25 cellular contexts compared by ENCODE assay signal in the genomic region with DNA sequence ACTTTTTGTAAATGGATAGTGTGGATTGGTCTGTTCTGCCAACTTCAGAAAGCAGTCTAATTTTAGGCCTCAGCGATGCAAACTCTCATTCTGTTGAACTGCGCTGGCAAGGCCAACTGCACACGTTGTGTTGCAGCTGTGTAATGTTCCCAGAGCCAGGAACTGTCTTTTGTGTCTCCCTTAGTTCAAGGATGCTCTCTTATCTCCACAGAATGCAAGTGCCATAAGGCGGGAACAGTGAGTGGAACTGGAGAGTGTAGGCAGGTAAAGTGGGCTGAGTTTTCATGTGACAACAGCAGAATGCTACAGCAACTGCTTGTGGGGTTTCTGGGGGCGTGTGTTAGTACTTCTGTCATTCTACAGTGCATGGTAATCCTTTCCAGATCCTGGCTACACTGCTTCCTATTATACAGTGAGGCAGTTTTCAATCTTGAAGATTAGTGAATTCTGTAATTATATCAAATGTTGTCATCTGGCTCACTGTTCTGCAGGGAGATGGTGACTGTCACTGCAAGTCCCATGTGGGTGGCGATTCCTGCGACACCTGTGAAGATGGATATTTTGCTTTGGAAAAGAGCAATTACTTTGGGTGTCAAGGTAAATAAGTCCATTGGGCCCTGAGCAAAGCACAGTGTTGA.
DNase-seq lines count a peak whose midpoint lies in the region; ATAC-seq and TF ChIP-seq lines count a peak whose summit lies in the region.
"Had no signal": no experiment of that assay in that cellular context is flagged by ENCODE, and none has a peak within 500 bp of the region (broad histone marks: within the 10 kb centered on the region; RNA-seq: fewer than 3 reads in every experiment).

No MANE protein-coding gene starts in this region.

- TF ChIP-seq POLR2A in heart left ventricle (IDR thresholded peaks at IDR 0.05), result no peak

- TF ChIP-seq CTCF in heart left ventricle (IDR thresholded peaks at IDR 0.05), result no peak

- no peaks in the 10 kb centered on the region for H3K27me3 ChIP-seq in heart left ventricle
- H3K27me3 ChIP-seq in aorta (ENCODE audit: control insufficient read depth in 1 of 2, insufficient read depth in 2 of 2, low read length in 1 of 2), result no peaks in the 10 kb centered on the region
- H3K27me3 ChIP-seq: sigmoid colon had no signal

- 62 to 68% (median 66%) methylated on average over 7 of the region's 7 CpGs for WGBS in heart left ventricle, 4 donors
- WGBS in aorta, 2 donors, result 55 to 56% methylated on average over 7 of the region's 7 CpGs

- H3K27ac ChIP-seq in heart left ventricle (peak overlapping the region in 7 of 12 donors; percentile 21 to 74 (median 44)), aorta (ENCODE audit: low read depth in 1 of 2, low read length in 2 of 2) (peak overlapping the region in 1 of 2 donors; percentile 52)
- H3K27ac ChIP-seq: C4-2B, parathyroid adenoma, sigmoid colon had no signal

- ATAC-seq in heart left ventricle (peak; percentile 93 to 96 (median 94)), aorta (ENCODE audit: low FRiP score) (peak; percentile 6)
- ATAC-seq: activated T-cell treated with anti-CD3 and anti-CD28 coated beads, Interleukin-2, amount 50 U/mL, for 4 hours; esophagus mucosa had no signal

- intact Hi-C loops in heart left ventricle (cut with DNase I) (loop anchor here in 8 of 10 donors (5.0 to 10.0 kb wide), 11 partner anchors 52 to 302 kb away; no protein-coding TSS in a partner anchor), aorta (cut with DNase I) (loop anchor here (5.0 to 10.0 kb wide), 5 partner anchors 100 to 300 kb away; no protein-coding TSS in a partner anchor)

- H3K36me3 ChIP-seq in heart left ventricle (peaks cover 0 to 4% (median 0%) of the 10 kb centered on the region in 9 donors), aorta (ENCODE audit: control insufficient read depth in 1 of 2, insufficient read depth in 2 of 2, low read length in 1 of 2) (no peaks in the 10 kb centered on the region)
- H3K36me3 ChIP-seq: sigmoid colon had no signal

- DNase-seq in NCI-H82 (lab: John Stamatoyannopoulos, UW), result peak; percentile 11
- no peak for DNase-seq in NCI-H82 treated with DMSO at 0.1 percent for 48 hours (lab: John Stamatoyannopoulos, UW; ENCODE audit: unreplicated experiment)
- peak in 4 of 5 donors; percentile 31 to 65 (median 52) for DNase-seq in heart left ventricle
- peak; percentile 67 for DNase-seq in occipital lobe (lab: John Stamatoyannopoulos, UW)
- no peak for DNase-seq in aorta
- DNase-seq in retina, result no peak
- DNase-seq in cerebellum (ENCODE audit: low spot score), result no peak
- no peak for DNase-seq in DMS53 (lab: John Stamatoyannopoulos, UW)
- DNase-seq: 8988T; activated B cell treated with CpG ODN at 0.5 μM for 24 hours; activated gamma-delta T cell treated with Interleukin-2 at 50 U/mL for 16 hours; activated naive CD8-positive, alpha-beta T cell treated with anti-CD3 and anti-CD28 coated beads, Interleukin-2, amount 10 ng/mL, durations not matched to agents 7 days and 5 days; activated T-cell treated with anti-CD3 and anti-CD28 coated beads, Interleukin-2, amount 50 U/mL, for 4 hours; DMS79 treated with DMSO at 0.1 percent for 48 hours; foreskin fibroblast; GDM1; mammary epithelial cell; NCI-H1048; NCI-H1694; NCI-H2171; sigmoid colon; stimulated activated CD4-positive, alpha-beta T cell treated with anti-CD3 and anti-CD28 coated beads, Interleukin-4, amount 100 ng/mL, for 1 hour had no signal

- H3K4me3 ChIP-seq in heart left ventricle (no peak overlapping the region), aorta (ENCODE audit: low read length in 2 of 2) (no peak overlapping the region)
- H3K4me3 ChIP-seq: sigmoid colon had no signal

- H3K4me1 ChIP-seq in heart left ventricle (peaks cover 0 to 9% (median 0%) of the 10 kb centered on the region in 12 donors), aorta (ENCODE audit: control insufficient read depth in 1 of 2, insufficient read depth in 2 of 2, low read length in 2 of 2) (no peaks in the 10 kb centered on the region)
- H3K4me1 ChIP-seq: parathyroid adenoma had no signal

- H3K9me3 ChIP-seq in heart left ventricle (no peaks in the 10 kb centered on the region), aorta (ENCODE audit: control insufficient read depth, low read length) (no peaks in the 10 kb centered on the region)
- H3K9me3 ChIP-seq: sigmoid colon had no signal

Comparison
In these comparisons a context has a peak if more than half of its experiments do, and no peak if none do; other contexts are left out.
1. DNase-seq: peak in NCI-H82 (single experiment), heart left ventricle (4 of 5) and occipital lobe (single experiment); none in NCI-H82 treated with DMSO at 0.1 percent for 48 hours (single experiment), aorta (0 of 2), retina (single experiment), cerebellum (single experiment) and DMS53 (single experiment).